In the genomic region with DNA sequence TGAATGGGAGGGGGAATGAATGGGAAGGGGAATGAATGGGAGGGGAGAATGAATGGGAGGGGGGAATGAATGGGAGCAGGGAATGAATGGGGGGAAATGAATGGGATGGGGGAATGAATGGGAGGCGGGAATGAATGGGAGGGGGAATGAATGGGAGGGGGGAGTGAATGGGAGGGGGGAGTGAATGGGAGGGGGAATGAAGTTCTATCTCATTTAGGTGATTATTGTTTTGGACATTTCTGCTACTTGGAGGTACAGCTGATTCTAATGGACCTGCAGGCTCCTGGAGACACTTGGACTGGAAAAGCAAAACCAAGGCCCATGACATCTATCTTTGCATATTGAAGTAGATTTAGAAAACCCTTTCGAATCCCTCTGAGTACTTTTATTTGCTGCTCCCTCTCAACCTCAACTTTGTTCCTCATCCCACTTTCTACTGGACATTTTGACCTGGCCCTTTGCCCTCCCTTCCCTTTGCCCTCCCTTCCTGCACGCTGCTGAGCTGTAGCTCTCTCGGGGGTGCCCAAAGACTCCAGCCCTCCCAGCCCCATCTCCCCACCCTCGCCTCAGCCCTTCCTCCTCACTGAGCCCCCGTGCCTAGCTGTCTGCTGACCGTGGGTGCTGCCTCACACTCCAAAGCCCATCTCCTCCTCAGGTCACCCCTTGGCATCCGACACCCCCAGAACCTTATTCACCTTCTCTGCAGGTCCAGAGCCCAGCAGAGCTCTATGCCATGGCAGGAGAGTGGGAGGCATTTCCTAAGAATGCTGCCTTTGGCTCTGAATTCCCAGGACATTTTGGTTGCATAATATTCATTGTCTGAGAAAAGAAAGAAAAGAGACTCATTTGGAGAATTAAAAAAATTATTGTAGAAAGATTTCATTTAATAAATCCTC, we compare ENCODE assay signal across 24 cellular contexts. TPM values are rescaled to one million over a fixed set of nuclear protein-coding genes. Genes with fewer than 3 reads are reported as not detected.
DNase-seq lines count a peak whose midpoint lies in the region; ATAC-seq and TF ChIP-seq lines count a peak whose summit lies in the region.
"Had no signal": no experiment of that assay in that cellular context is flagged by ENCODE, and none has a peak within 500 bp of the region (broad histone marks: within the 10 kb centered on the region; RNA-seq: fewer than 3 reads in every experiment).

No MANE protein-coding gene starts in this region.

- no peak overlapping the region for H4K8ac ChIP-seq in neuronal stem cell (ENCODE audit: low read depth, low read length)

- no peak overlapping the region for H3K23ac ChIP-seq in neuronal stem cell (ENCODE audit: low read depth, low read length, poor library complexity)

- no peak overlapping the region for H2BK12ac ChIP-seq in neuronal stem cell (ENCODE audit: low read length)

- H3K4me3 ChIP-seq in right atrium auricular region (no peak overlapping the region), coronary artery (no peak overlapping the region), neuronal stem cell (ENCODE audit: low read length in 2 of 2) (no peak overlapping the region)
- H3K4me3 ChIP-seq: ascending aorta, esophagus muscularis mucosa, K562, ovary had no signal

- no peak overlapping the region for H3K14ac ChIP-seq in neuronal stem cell (ENCODE audit: low read length)

- H2AK5ac ChIP-seq in neuronal stem cell (ENCODE audit: low read depth, low read length) = no peak overlapping the region

- H3K18ac ChIP-seq in neuronal stem cell (ENCODE audit: low read length) = peak overlapping the region; percentile 46

- H3K36me3 ChIP-seq in right atrium auricular region (no peaks in the 10 kb centered on the region), neuronal stem cell (replicated peaks in 1 of 2; ENCODE audit: control insufficient read depth in 2 of 2, insufficient read depth in 2 of 2, low read length in 2 of 2) (peaks cover 0 to 2% of the 10 kb centered on the region in 2 donors)
- H3K36me3 ChIP-seq: ascending aorta, esophagus muscularis mucosa, ovary had no signal

- no peak overlapping the region for H2BK120ac ChIP-seq in neuronal stem cell (ENCODE audit: low read depth, low read length)

- TF ChIP-seq CTCF in right atrium auricular region (IDR thresholded peaks at IDR 0.05) (no peak), coronary artery (IDR thresholded peaks at IDR 0.05) (no peak)

- H3K9ac ChIP-seq in neuronal stem cell (ENCODE audit: low read depth, low read length, poor library complexity) = peak overlapping the region; percentile 32

- H2AFZ ChIP-seq in neuronal stem cell (ENCODE audit: low read length) = no peak overlapping the region

- no peak overlapping the region for H3K4me2 ChIP-seq in neuronal stem cell (ENCODE audit: insufficient read depth, low read length, poor library complexity, severe bottlenecking)

- 100% methylated on average over 1 of the region's 8 CpGs; no CpG with 5 or more reads in 1 of the 2 donors for WGBS in neuronal stem cell (ENCODE audit: extremely low coverage in 2 of 2, insufficient read length in 2 of 2, insufficient replicate concordance in 1 of 2), 2 donors

- H3K27ac ChIP-seq in right atrium auricular region (no peak overlapping the region), coronary artery (peak overlapping the region in 1 of 2 donors; percentile 62), neuronal stem cell (replicated peaks; ENCODE audit: low read length) (no peak overlapping the region)
- H3K27ac ChIP-seq: ovary had no signal

- H3K27me3 ChIP-seq in right atrium auricular region = no peaks in the 10 kb centered on the region
- no peaks in the 10 kb centered on the region for H3K27me3 ChIP-seq in neuronal stem cell (ENCODE audit: control insufficient read depth in 3 of 3, insufficient read depth in 3 of 3, low read depth in 1 of 3, low read length in 3 of 3)
- H3K27me3 ChIP-seq: ascending aorta, esophagus muscularis mucosa, ovary had no signal

- H3K4ac ChIP-seq in neuronal stem cell (ENCODE audit: low read length) = no peak overlapping the region

- DNase-seq in right atrium auricular region (ENCODE audit: low spot score) (peak; percentile 40), Right ventricle myocardium inferior (ENCODE audit: missing footprints) (no peak), coronary artery (ENCODE audit: low spot score) (peak; percentile 59), neuronal stem cell (ENCODE audit: low spot score) (no peak), SIG-M5 treated with dmso at 0.1 percent for 504 hours (lab: John Stamatoyannopoulos, UW; ENCODE audit: unreplicated experiment) (no peak), AG08396 (ENCODE audit: low spot score) (no peak)
- no peak for DNase-seq in activated effector memory CD4-positive, alpha-beta T cell treated with Interleukin-2 at 50 U/mL for 16 hours
- DNase-seq: activated CD4-positive, alpha-beta T cell treated with anti-CD3 and anti-CD28 coated beads, Interleukin-2, amount 50 U/mL, for 48 hours; activated CD4-positive, CD25-positive, alpha-beta regulatory T cell; activated T-cell treated with anti-CD3 and anti-CD28 coated beads, Interleukin-2, amount 50 U/mL, for 4 hours; CD4-positive, CD25-positive, alpha-beta regulatory T cell; cerebellar nuclear complex; effector CD8-positive, alpha-beta T cell; mesenchymal stem cell; naive B cell; NCI-H1436 treated with DMSO at 0.1 percent for 48 hours; NCI-H524 treated with DMSO at 0.1 percent for 48 hours; stimulated activated CD8-positive, alpha-beta memory T cell treated with anti-CD3 and anti-CD28 coated beads, Interleukin-4, amount 100 ng/mL, for 48 hours had no signal

- no peak overlapping the region for H2BK15ac ChIP-seq in neuronal stem cell (ENCODE audit: low read length)

- intact Hi-C loops in Right ventricle myocardium inferior (cut with DNase I) = no loop called here

- H3K9me3 ChIP-seq in right atrium auricular region (no peaks in the 10 kb centered on the region), neuronal stem cell (replicated peaks in 1 of 2; ENCODE audit: control insufficient read depth in 2 of 2, insufficient read depth in 1 of 2, low read depth in 1 of 2, low read length in 2 of 2) (peaks cover 4 to 5% of the 10 kb centered on the region in 2 donors)
- H3K9me3 ChIP-seq: ascending aorta, esophagus muscularis mucosa, ovary had no signal

- no peak overlapping the region for H4K91ac ChIP-seq in neuronal stem cell (ENCODE audit: low read depth, low read length, poor library complexity)

- no peaks in the 10 kb centered on the region for H3K79me1 ChIP-seq in neuronal stem cell (ENCODE audit: low read depth, low read length)

- H2BK5ac ChIP-seq in neuronal stem cell (ENCODE audit: low read length) = no peak overlapping the region

- H3K4me1 ChIP-seq in right atrium auricular region (peaks cover 0 to 20% of the 10 kb centered on the region in 2 donors), neuronal stem cell (ENCODE audit: control insufficient read depth in 2 of 2, insufficient read depth in 1 of 2, low read depth in 1 of 2, low read length in 2 of 2) (peaks cover 0 to 2% of the 10 kb centered on the region in 2 donors)

- no peak for ATAC-seq in Right ventricle myocardium inferior
- no peak for ATAC-seq in GM21825 (IDR thresholded peaks at IDR 0.05; ENCODE audit: unreplicated experiment)
- ATAC-seq: activated T-cell treated with anti-CD3 and anti-CD28 coated beads, Interleukin-2, amount 50 U/mL, for 4 hours; K562; SK-N-SH treated with all-trans-retinoic acid at 6 μM for 48 hours had no signal

RNA-seq across cellular contexts. Expression of a gene that starts 19.9 kb away (rescaled TPM):
- total RNA-seq in right atrium auricular region = 10 to 100 TPM; 13.2 to 18.1 TPM
- total RNA-seq in Right ventricle myocardium inferior = 13.4 TPM
- polyA plus RNA-seq in neuronal stem cell (2013, experiment 1 of 2) = 92.2 TPM
- polyA plus RNA-seq in neuronal stem cell (2013, experiment 2 of 2) = 93.4 TPM

Comparison
In these comparisons a context has a peak if more than half of its experiments do, and no peak if none do; other contexts are left out.
1. DNase-seq: peak in right atrium auricular region (single experiment) and coronary artery (single experiment); none in Right ventricle myocardium inferior (single experiment), neuronal stem cell (single experiment), SIG-M5 treated with dmso at 0.1 percent for 504 hours (single experiment), AG08396 (single experiment) and activated effector memory CD4-positive, alpha-beta T cell treated with Interleukin-2 at 50 U/mL for 16 hours (single experiment).